7 cellular contexts compared by ENCODE assay signal in the genomic region with DNA sequence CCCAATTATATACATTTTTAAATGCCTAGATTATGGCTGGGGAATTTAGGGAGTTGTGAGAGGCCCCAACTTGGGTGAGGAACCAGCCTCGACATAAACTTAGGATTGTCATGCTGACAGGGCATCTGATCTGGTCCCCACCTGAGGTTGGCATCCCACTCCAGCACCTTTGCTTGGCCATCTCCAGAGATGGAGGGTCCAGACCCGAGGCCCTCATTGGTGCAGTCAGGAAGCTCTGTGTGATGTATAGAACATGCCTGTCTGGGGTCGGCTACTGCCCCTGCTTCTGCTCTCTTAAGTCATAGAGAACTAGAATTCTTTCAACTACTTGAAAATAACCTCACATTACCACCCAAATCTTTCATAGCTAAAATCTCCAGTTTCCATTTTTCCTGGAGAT.
"Had no signal": no experiment of that assay in that cellular context is flagged by ENCODE, and none has a peak within 500 bp of the region (broad histone marks: within the 10 kb centered on the region; RNA-seq: fewer than 3 reads in every experiment).

No MANE protein-coding gene starts in this region.

- H3K36me3 Mint-ChIP-seq: IgD-negative memory B cell had no signal

- ATAC-seq: HepG2 had no signal

- H3K27me3 Mint-ChIP-seq: IgD-negative memory B cell had no signal

- H3K27ac Mint-ChIP-seq: IgD-negative memory B cell had no signal

- DNase-seq: IMR-90, KBM-7, KG1 had no signal

- H3K27ac ChIP-seq: HL-60 had no signal

- FAIRE-seq: HepG2, HTR-8/SVneo had no signal

- H3K9me3 Mint-ChIP-seq: IgD-negative memory B cell had no signal
